Comparison of ENCODE assay signal across 8 cellular contexts in genomic region chr3:20340324-20340928, GRCh38.
DNase-seq lines count a peak whose midpoint lies in the region; ATAC-seq and TF ChIP-seq lines count a peak whose summit lies in the region.

No MANE protein-coding gene starts in this region.

- intact Hi-C loops in Calu3 (cut with micrococcal nuclease; ENCODE audit: unreplicated experiment): loop anchor here (1.0 to 5.0 kb wide), 5 partner anchors 172 to 1554 kb away; no protein-coding TSS in a partner anchor
- intact Hi-C loops in naive thymus-derived CD4-positive, alpha-beta T cell (cut with micrococcal nuclease): loop anchor here (2.0 to 5.0 kb wide), 2 partner anchors 1552 to 1778 kb away; no protein-coding TSS in a partner anchor

- no peak overlapping the region for H3K4me3 Mint-ChIP-seq in Calu3 (ENCODE audit: low read depth, unreplicated experiment)
- H3K4me3 Mint-ChIP-seq in naive thymus-derived CD4-positive, alpha-beta T cell: no peak overlapping the region
- H3K4me3 Mint-ChIP-seq in stimulated activated naive B cell treated with anti-CD40 and anti-IgM and Interleukin-4, amounts not matched to agents 10 μg/mL and 1 μg/mL and 100 μg/mL, for 72 hours: no peak overlapping the region

- H3K27ac ChIP-seq in naive thymus-derived CD4-positive, alpha-beta T cell (ENCODE audit: low read depth, low read length): no peak overlapping the region

- no peaks in the 10 kb centered on the region for H3K27me3 ChIP-seq in NT2/D1 (ENCODE audit: insufficient read depth, insufficient read length)
- H3K27me3 ChIP-seq in naive thymus-derived CD4-positive, alpha-beta T cell (ENCODE audit: control insufficient read depth in 2 of 2, insufficient read depth in 2 of 2, low read length in 2 of 2): no peaks in the 10 kb centered on the region

- no peaks in the 10 kb centered on the region for H3K36me3 Mint-ChIP-seq in Calu3 (ENCODE audit: insufficient read depth, unreplicated experiment)
- no peaks in the 10 kb centered on the region for H3K36me3 Mint-ChIP-seq in naive thymus-derived CD4-positive, alpha-beta T cell
- peaks cover 1 to 9% of the 10 kb centered on the region in 2 donors for H3K36me3 Mint-ChIP-seq in stimulated activated naive B cell treated with anti-CD40 and anti-IgM and Interleukin-4, amounts not matched to agents 10 μg/mL and 1 μg/mL and 100 μg/mL, for 72 hours

- no peak overlapping the region for H3K4me3 ChIP-seq in NT2/D1 (ENCODE audit: insufficient read length, low read depth)
- H3K4me3 ChIP-seq in naive thymus-derived CD4-positive, alpha-beta T cell (ENCODE audit: low read length): no peak overlapping the region

- no peaks in the 10 kb centered on the region for H3K4me1 Mint-ChIP-seq in Calu3 (ENCODE audit: low read depth, unreplicated experiment)
- H3K4me1 Mint-ChIP-seq in naive thymus-derived CD4-positive, alpha-beta T cell: no peaks in the 10 kb centered on the region
- peaks cover 6 to 9% of the 10 kb centered on the region in 2 donors for H3K4me1 Mint-ChIP-seq in stimulated activated naive B cell treated with anti-CD40 and anti-IgM and Interleukin-4, amounts not matched to agents 10 μg/mL and 1 μg/mL and 100 μg/mL, for 72 hours

- no peak overlapping the region for H3K9ac ChIP-seq in NT2/D1 (ENCODE audit: insufficient read length, low read depth)

- peaks cover 6% of the 10 kb centered on the region; the same call in 1 of the 2 replicates for H3K9me3 ChIP-seq in NT2/D1 (ENCODE audit: insufficient read depth, low read length)
- H3K9me3 ChIP-seq in naive thymus-derived CD4-positive, alpha-beta T cell (ENCODE audit: control insufficient read depth in 2 of 3, low read length in 3 of 3): no peaks in the 10 kb centered on the region

- peak; percentile 88 for ATAC-seq in GM21360 (IDR thresholded peaks at IDR 0.05; ENCODE audit: unreplicated experiment)
- peak; percentile 80 for ATAC-seq in HG03575 (IDR thresholded peaks at IDR 0.05; ENCODE audit: extremely low read depth, insufficient number of reproducible peaks, low FRiP score, unreplicated experiment)
- ATAC-seq in esophagus mucosa: peak; percentile 79
- ATAC-seq in naive thymus-derived CD4-positive, alpha-beta T cell: peak; percentile 81
- ATAC-seq in stimulated activated naive B cell treated with anti-CD40 and anti-IgM and Interleukin-4, amounts not matched to agents 10 μg/mL and 1 μg/mL and 100 μg/mL, for 72 hours (replicated peaks): peak; percentile 69 to 74

- CTCF ChIA-PET in Calu3 (lab: Charles Lee): no interaction called here
- CTCF ChIA-PET in naive thymus-derived CD4-positive, alpha-beta T cell (lab: Charles Lee): no interaction called here

- BruUV-seq in Calu3 (replicated peaks; lab: Mats Ljungman, UMichigan): no TSS peak

- H3K27me3 Mint-ChIP-seq in Calu3 (ENCODE audit: unreplicated experiment): no peaks in the 10 kb centered on the region
- peaks cover 0 to 4% (median 0%) of the 10 kb centered on the region in 5 donors for H3K27me3 Mint-ChIP-seq in naive thymus-derived CD4-positive, alpha-beta T cell
- peaks cover 0 to 4% of the 10 kb centered on the region in 2 donors for H3K27me3 Mint-ChIP-seq in stimulated activated naive B cell treated with anti-CD40 and anti-IgM and Interleukin-4, amounts not matched to agents 10 μg/mL and 1 μg/mL and 100 μg/mL, for 72 hours

- H3K36me3 ChIP-seq in NT2/D1 (ENCODE audit: insufficient read depth, insufficient read length, low read length): no peaks in the 10 kb centered on the region
- no peaks in the 10 kb centered on the region for H3K36me3 ChIP-seq in naive thymus-derived CD4-positive, alpha-beta T cell (ENCODE audit: control insufficient read depth in 2 of 3, insufficient read depth in 3 of 3, low read length in 3 of 3)

- POLR2A ChIA-PET in naive thymus-derived CD4-positive, alpha-beta T cell (lab: Charles Lee): no interaction called here

- TF ChIP-seq CTCF in Calu3 (IDR thresholded peaks at IDR 0.05; ENCODE audit: unreplicated experiment): peak; percentile 63

- H3K9me3 Mint-ChIP-seq in Calu3 (ENCODE audit: low read depth, unreplicated experiment): no peaks in the 10 kb centered on the region
- no peaks in the 10 kb centered on the region for H3K9me3 Mint-ChIP-seq in naive thymus-derived CD4-positive, alpha-beta T cell
- peaks cover 2 to 7% of the 10 kb centered on the region in 2 donors for H3K9me3 Mint-ChIP-seq in stimulated activated naive B cell treated with anti-CD40 and anti-IgM and Interleukin-4, amounts not matched to agents 10 μg/mL and 1 μg/mL and 100 μg/mL, for 72 hours

- H3K4me1 ChIP-seq in NT2/D1 (ENCODE audit: insufficient read depth, insufficient read length): no peaks in the 10 kb centered on the region
- no peaks in the 10 kb centered on the region for H3K4me1 ChIP-seq in naive thymus-derived CD4-positive, alpha-beta T cell (ENCODE audit: control insufficient read depth in 2 of 2, insufficient read depth in 2 of 2, low read length in 2 of 2)

- no peak overlapping the region for H3K27ac Mint-ChIP-seq in Calu3 (ENCODE audit: unreplicated experiment)
- H3K27ac Mint-ChIP-seq in naive thymus-derived CD4-positive, alpha-beta T cell: no peak overlapping the region
- no peak overlapping the region for H3K27ac Mint-ChIP-seq in stimulated activated naive B cell treated with anti-CD40 and anti-IgM and Interleukin-4, amounts not matched to agents 10 μg/mL and 1 μg/mL and 100 μg/mL, for 72 hours

- DNase-seq in Calu3 (peak; percentile 75), NT2/D1 (ENCODE audit: low read depth, low spot score) (peak; percentile 76)
- DNase-seq in activated CD8-positive, alpha-beta memory T cell treated with anti-CD3 and anti-CD28 coated beads, Interleukin-2, amount 50 U/mL, for 48 hours: peak; percentile 78
- peak; percentile 12 to 56 (median 44) for DNase-seq in naive thymus-derived CD4-positive, alpha-beta T cell
- DNase-seq in stimulated activated naive B cell treated with anti-CD40 and anti-IgM and Interleukin-4, amounts not matched to agents 10 μg/mL and 1 μg/mL and 100 μg/mL, for 72 hours: peak; percentile 59
